In the genomic region with DNA sequence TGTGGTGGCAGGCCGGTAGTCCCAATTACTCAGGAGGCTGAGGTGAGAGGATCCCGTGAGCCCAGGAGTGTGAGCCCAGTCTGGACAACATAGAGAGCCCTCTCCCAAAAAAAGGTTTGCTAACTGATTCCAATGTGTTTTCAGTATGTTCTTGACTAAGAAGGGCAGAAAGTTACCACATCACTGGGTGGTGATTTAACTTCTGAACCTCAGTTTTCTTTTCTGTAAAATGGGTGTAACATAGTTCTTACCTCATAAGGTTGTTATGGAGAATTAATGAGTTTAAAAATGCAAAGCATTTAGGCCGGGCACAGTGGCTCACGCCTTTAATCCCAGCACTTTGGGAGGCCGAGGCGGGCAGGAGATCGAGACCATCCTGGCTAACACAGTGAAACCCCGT, we compare ENCODE assay signal across 25 cellular contexts.
"Had no signal": no experiment of that assay in that cellular context is flagged by ENCODE, and none has a peak within 500 bp of the region (broad histone marks: within the 10 kb centered on the region; RNA-seq: fewer than 3 reads in every experiment).

No MANE protein-coding gene starts in this region.

- H3K36me3 ChIP-seq: neural progenitor cell, neutrophil, right atrium auricular region, sigmoid colon, spleen, tibial nerve, uterus had no signal

- H2AFZ ChIP-seq: hepatocyte, neural progenitor cell, parathyroid adenoma had no signal

- H3K79me2 ChIP-seq: hepatocyte, parathyroid adenoma had no signal

- H3K27ac ChIP-seq: neural progenitor cell, neutrophil, sigmoid colon, spleen, tibial nerve, uterus had no signal

- H3K9ac ChIP-seq: neural progenitor cell, parathyroid adenoma had no signal

- H3K36me3 Mint-ChIP-seq: mesothelial cell of epicardium; naive B cell; natural killer cell; neural progenitor cell; stimulated activated effector memory CD8-positive, alpha-beta T cell treated with anti-CD3 and anti-CD28 coated beads, Interleukin-12 subunit alpha, Interleukin-12 subunit beta, amount 100 ng/mL, for 72 hours; type B pancreatic cell had no signal

- H3K4me1 ChIP-seq: neural progenitor cell, right atrium auricular region, sigmoid colon, spleen, tibial nerve, uterus had no signal

- DNase-seq: islet precursor cell; mesendoderm; naive B cell; natural killer cell; nephron progenitor cell; occipital lobe; sigmoid colon; small intestine; spleen; stimulated activated CD4-positive, alpha-beta T cell treated with anti-CD3 and anti-CD28 coated beads, Interleukin-4, amount 100 ng/mL, for 24 hours; stimulated activated naive CD4-positive, alpha-beta T cell; substantia nigra; uterus had no signal

- H3K4me2 ChIP-seq: hepatocyte, neural progenitor cell had no signal

- H3K4me1 Mint-ChIP-seq: naive B cell; natural killer cell; stimulated activated effector memory CD8-positive, alpha-beta T cell treated with anti-CD3 and anti-CD28 coated beads, Interleukin-12 subunit alpha, Interleukin-12 subunit beta, amount 100 ng/mL, for 72 hours had no signal

- ATAC-seq: left lobe of liver; natural killer cell; stimulated activated effector memory CD8-positive, alpha-beta T cell treated with anti-CD3 and anti-CD28 coated beads, Interleukin-12 subunit alpha, Interleukin-12 subunit beta, amount 100 ng/mL, for 72 hours had no signal

- H3K27me3 Mint-ChIP-seq: type B pancreatic cell had no signal

- H3K4me3 ChIP-seq: hepatocyte, lung, neural progenitor cell, right atrium auricular region, sigmoid colon, spleen, tibial nerve, uterus had no signal

- FAIRE-seq: small intestine had no signal

- H3K4me3 Mint-ChIP-seq: mesothelial cell of epicardium; naive B cell; natural killer cell; nephron progenitor cell; neural progenitor cell; stimulated activated effector memory CD8-positive, alpha-beta T cell treated with anti-CD3 and anti-CD28 coated beads, Interleukin-12 subunit alpha, Interleukin-12 subunit beta, amount 100 ng/mL, for 72 hours; stimulated activated naive CD8-positive, alpha-beta T cell treated with anti-CD3 and anti-CD28 coated beads, Interleukin-15, Interleukin-2, amounts not matched to agents 100 ng/mL and 50 ng/mL, for 24 hours; type B pancreatic cell had no signal

- H3K9me3 Mint-ChIP-seq: mesothelial cell of epicardium; naive B cell; natural killer cell; nephron progenitor cell; neural progenitor cell; stimulated activated effector memory CD8-positive, alpha-beta T cell treated with anti-CD3 and anti-CD28 coated beads, Interleukin-12 subunit alpha, Interleukin-12 subunit beta, amount 100 ng/mL, for 72 hours; stimulated activated naive CD8-positive, alpha-beta T cell treated with anti-CD3 and anti-CD28 coated beads, Interleukin-15, Interleukin-2, amounts not matched to agents 100 ng/mL and 50 ng/mL, for 24 hours; type B pancreatic cell had no signal

- H3K27ac Mint-ChIP-seq: mesothelial cell of epicardium; naive B cell; natural killer cell; nephron progenitor cell; neural progenitor cell; stimulated activated effector memory CD8-positive, alpha-beta T cell treated with anti-CD3 and anti-CD28 coated beads, Interleukin-12 subunit alpha, Interleukin-12 subunit beta, amount 100 ng/mL, for 72 hours; stimulated activated naive CD8-positive, alpha-beta T cell treated with anti-CD3 and anti-CD28 coated beads, Interleukin-15, Interleukin-2, amounts not matched to agents 100 ng/mL and 50 ng/mL, for 24 hours; type B pancreatic cell had no signal

- H3K27me3 ChIP-seq: hepatocyte, neural progenitor cell, neutrophil, right atrium auricular region, sigmoid colon, tibial nerve, uterus had no signal

- H3K9me3 ChIP-seq: neutrophil, right atrium auricular region, sigmoid colon, spleen, tibial nerve, uterus had no signal
